ENCODE assay signal across 8 cellular contexts in genomic region chr19:44745386-44745831, GRCh38. TPM values are rescaled to one million over a fixed set of nuclear protein-coding genes. Genes with fewer than 3 reads are reported as not detected.
DNase-seq lines count a peak whose midpoint lies in the region; ATAC-seq and TF ChIP-seq lines count a peak whose summit lies in the region.

No MANE protein-coding gene starts in this region.

- H4K5ac ChIP-seq in H9 (ENCODE audit: insufficient read length, low read depth, low read length), result no peak overlapping the region

- no peak overlapping the region for H2BK12ac ChIP-seq in H9 (ENCODE audit: insufficient read length, low read depth, low read length)

- no peaks in the 10 kb centered on the region for H3K9me3 ChIP-seq in H9 (ENCODE audit: control insufficient read depth, low read depth, low read length)

- TF ChIP-seq CTCF in H9 (conservative IDR thresholded peaks at IDR 0.05), result no peak

- H2BK20ac ChIP-seq in H9 (ENCODE audit: low read depth, low read length, poor library complexity, severe bottlenecking), result no peak overlapping the region

- no peak overlapping the region for H3T11ph ChIP-seq in H9 (ENCODE audit: low read length)

- no peak overlapping the region for H3K27ac ChIP-seq in H9 (ENCODE audit: insufficient read length, low read depth, low read length)

- H3K23me2 ChIP-seq in H9 (ENCODE audit: insufficient read length, low read depth, low read length, poor library complexity, severe bottlenecking), result peaks cover 5% of the 10 kb centered on the region

- H3K23ac ChIP-seq in H9 (ENCODE audit: insufficient read length, low read depth, low read length), result no peak overlapping the region

- WGBS in H9 (ENCODE audit: extremely low coverage, insufficient read length, low lambda C conversion rate), result no CpG with 5 or more reads among the region's 9 CpGs

- POLR2A ChIA-PET in activated CD4-positive, alpha-beta memory T cell treated with anti-CD3 and anti-CD28 coated beads, Interleukin-2, amount 10 ng/mL, durations not matched to agents 7 days and 5 days (lab: Charles Lee), result no interaction called here

- H3K4ac ChIP-seq in H9 (ENCODE audit: low read depth, low read length), result no peak overlapping the region

- no peaks in the 10 kb centered on the region for H3K36me3 Mint-ChIP-seq in H9 (ENCODE audit: insufficient read depth in 1 of 3, low read depth in 3 of 3)
- peaks cover 14% of the 10 kb centered on the region for H3K36me3 Mint-ChIP-seq in activated CD4-positive, alpha-beta memory T cell treated with anti-CD3 and anti-CD28 coated beads, Interleukin-2, amount 10 ng/mL, durations not matched to agents 7 days and 5 days (ENCODE audit: low read depth)

- H2AFZ ChIP-seq in H9 (ENCODE audit: low read length), result no peak overlapping the region

- no peak overlapping the region for H4K8ac ChIP-seq in H9 (replicated peaks; ENCODE audit: insufficient read length, low read depth, low read length)

- no peak overlapping the region for H3K9ac ChIP-seq in H9 (ENCODE audit: extremely low read depth, insufficient read length, low read length)

- H4K20me1 ChIP-seq in H9 (ENCODE audit: control insufficient read depth, insufficient read depth, insufficient read length), result no peaks in the 10 kb centered on the region

- H2BK120ac ChIP-seq in H9 (ENCODE audit: low read depth, low read length, poor library complexity, severe bottlenecking), result no peak overlapping the region

- CTCF ChIA-PET in activated CD4-positive, alpha-beta memory T cell treated with anti-CD3 and anti-CD28 coated beads, Interleukin-2, amount 10 ng/mL, durations not matched to agents 7 days and 5 days (lab: Charles Lee), result interaction anchor here (1.1 to 3.5 kb wide), 2 partner anchors 20 to 22 kb away, joined by 3 to 17 read pairs; no protein-coding TSS in a partner anchor

- peak overlapping the region in 1 of 2 experiments; percentile 53; a peak in 2 of 5 replicates for H3K4me3 Mint-ChIP-seq in H9
- H3K4me3 Mint-ChIP-seq in activated CD4-positive, alpha-beta memory T cell treated with anti-CD3 and anti-CD28 coated beads, Interleukin-2, amount 10 ng/mL, durations not matched to agents 7 days and 5 days, result no peak overlapping the region

- H3K27me3 ChIP-seq in H9 (ENCODE audit: insufficient read depth, low read length), result peaks cover 32% of the 10 kb centered on the region

- no peak overlapping the region for H3K18ac ChIP-seq in H9 (ENCODE audit: insufficient read length, low read depth, low read length)

- H3K9me3 Mint-ChIP-seq in H9, result no peaks in the 10 kb centered on the region; a peak in 2 of 5 replicates
- no peaks in the 10 kb centered on the region for H3K9me3 Mint-ChIP-seq in activated CD4-positive, alpha-beta memory T cell treated with anti-CD3 and anti-CD28 coated beads, Interleukin-2, amount 10 ng/mL, durations not matched to agents 7 days and 5 days

- H3K4me2 ChIP-seq in H9 (ENCODE audit: insufficient read depth, insufficient read length, low read length), result no peak overlapping the region

- H2BK15ac ChIP-seq in H9 (ENCODE audit: low read depth, low read length), result no peak overlapping the region

- ATAC-seq in stimulated activated naive CD8-positive, alpha-beta T cell treated with anti-CD3 and anti-CD28 coated beads, Interleukin-15, Interleukin-2, amounts not matched to agents 100 U/mL and 50 U/mL, for 24 hours, result no peak

- DNase-seq in H9, result peak; percentile 62
- DNase-seq in activated CD4-positive, alpha-beta memory T cell treated with anti-CD3 and anti-CD28 coated beads, Interleukin-2, amount 10 ng/mL, durations not matched to agents 7 days and 5 days, result no peak
- DNase-seq in iPS-NIHi11 (ENCODE audit: low spot score), result peak; percentile 56
- DNase-seq in stromal cell of bone marrow (ENCODE audit: low read depth), result peak; percentile 78
- DNase-seq in OCI-M1 (lab: John Stamatoyannopoulos, UW), result no peak
- no peak for DNase-seq in stimulated activated naive CD8-positive, alpha-beta T cell treated with anti-CD3 and anti-CD28 coated beads, Interleukin-15, Interleukin-2, amounts not matched to agents 100 U/mL and 50 U/mL, for 24 hours
- no peak for DNase-seq in islet precursor cell
- no peak for DNase-seq in amygdala (lab: John Stamatoyannopoulos, UW)

- no peak overlapping the region for H2AK5ac ChIP-seq in H9 (ENCODE audit: insufficient read length, low read length)

- H3K14ac ChIP-seq in H9 (ENCODE audit: insufficient read depth, low read length), result no peak overlapping the region

- no peak overlapping the region for H2BK5ac ChIP-seq in H9 (ENCODE audit: insufficient read length, low read length)

- no peaks in the 10 kb centered on the region for H3K79me2 ChIP-seq in H9 (ENCODE audit: insufficient read depth, low read length)

- H4K91ac ChIP-seq in H9 (ENCODE audit: insufficient read length, low read depth, low read length), result no peak overlapping the region

- H3K27ac Mint-ChIP-seq in H9, result no peak overlapping the region
- H3K27ac Mint-ChIP-seq in activated CD4-positive, alpha-beta memory T cell treated with anti-CD3 and anti-CD28 coated beads, Interleukin-2, amount 10 ng/mL, durations not matched to agents 7 days and 5 days, result peak overlapping the region; percentile 28

- H3K27me3 Mint-ChIP-seq in H9 (ENCODE audit: low read depth), result peaks cover 63% of the 10 kb centered on the region
- H3K27me3 Mint-ChIP-seq in activated CD4-positive, alpha-beta memory T cell treated with anti-CD3 and anti-CD28 coated beads, Interleukin-2, amount 10 ng/mL, durations not matched to agents 7 days and 5 days, result peaks cover 4% of the 10 kb centered on the region

- H3K4me1 Mint-ChIP-seq in H9, result peaks cover 5 to 31% of the 10 kb centered on the region in 2 experiments
- peaks cover 52% of the 10 kb centered on the region for H3K4me1 Mint-ChIP-seq in activated CD4-positive, alpha-beta memory T cell treated with anti-CD3 and anti-CD28 coated beads, Interleukin-2, amount 10 ng/mL, durations not matched to agents 7 days and 5 days

- H3K4me1 ChIP-seq in H9 (ENCODE audit: insufficient read depth, low read length), result no peaks in the 10 kb centered on the region; the same call in 1 of the 2 replicates

- no peaks in the 10 kb centered on the region for H3K79me1 ChIP-seq in H9 (ENCODE audit: insufficient read depth, low read depth, low read length, poor library complexity, severe bottlenecking)

- no peak overlapping the region for H3K56ac ChIP-seq in H9 (ENCODE audit: insufficient read length, low read depth, low read length)

RNA-seq across cellular contexts. Expression of gene BCL3, which starts 3.1 kb away (rescaled TPM):
- 1.2 and 2.2 TPM in 2 replicates for total RNA-seq in H9 (2021)
- total RNA-seq in activated CD4-positive, alpha-beta memory T cell treated with anti-CD3 and anti-CD28 coated beads, Interleukin-2, amount 10 ng/mL, durations not matched to agents 7 days and 5 days, result 10 to 100 TPM; 63.4 to 66.6 TPM

RNA-seq across cellular contexts. Expression of gene CBLC, which starts 32.3 kb away (rescaled TPM):
- total RNA-seq in H9 (2021), result 14.2 and 15.9 TPM in 2 replicates
- not detected for total RNA-seq in activated CD4-positive, alpha-beta memory T cell treated with anti-CD3 and anti-CD28 coated beads, Interleukin-2, amount 10 ng/mL, durations not matched to agents 7 days and 5 days

RNA-seq across cellular contexts. Expression of gene CEACAM16, which starts 46.5 kb away (rescaled TPM):
- not detected in 2 replicates for total RNA-seq in H9 (2021)
- total RNA-seq in activated CD4-positive, alpha-beta memory T cell treated with anti-CD3 and anti-CD28 coated beads, Interleukin-2, amount 10 ng/mL, durations not matched to agents 7 days and 5 days, result not detected

Comparison
In these comparisons a context has a peak if more than half of its experiments do, and no peak if none do; other contexts are left out.
1. DNase-seq: peak in H9 (single experiment), iPS-NIHi11 (single experiment) and stromal cell of bone marrow (single experiment); none in activated CD4-positive, alpha-beta memory T cell treated with anti-CD3 and anti-CD28 coated beads, Interleukin-2, amount 10 ng/mL, durations not matched to agents 7 days and 5 days (single experiment), OCI-M1 (single experiment), stimulated activated naive CD8-positive, alpha-beta T cell treated with anti-CD3 and anti-CD28 coated beads, Interleukin-15, Interleukin-2, amounts not matched to agents 100 U/mL and 50 U/mL, for 24 hours (single experiment), islet precursor cell (single experiment) and amygdala (0 of 56).
2. RNA of gene BCL3, which starts 3.1 kb away (total RNA-seq): 63.4 to 66.6 TPM in activated CD4-positive, alpha-beta memory T cell treated with anti-CD3 and anti-CD28 coated beads, Interleukin-2, amount 10 ng/mL, durations not matched to agents 7 days and 5 days; 1.2 to 2.2 TPM in H9; every median in the first group is over 10 times any median in the second.
3. RNA of gene CBLC, which starts 32.3 kb away (total RNA-seq): 14.2 to 15.9 TPM in H9; not detected in activated CD4-positive, alpha-beta memory T cell treated with anti-CD3 and anti-CD28 coated beads, Interleukin-2, amount 10 ng/mL, durations not matched to agents 7 days and 5 days; every median in the first group is over 10 times any median in the second.